Comparison of ENCODE assay signal across 8 cellular contexts in the genomic region with DNA sequence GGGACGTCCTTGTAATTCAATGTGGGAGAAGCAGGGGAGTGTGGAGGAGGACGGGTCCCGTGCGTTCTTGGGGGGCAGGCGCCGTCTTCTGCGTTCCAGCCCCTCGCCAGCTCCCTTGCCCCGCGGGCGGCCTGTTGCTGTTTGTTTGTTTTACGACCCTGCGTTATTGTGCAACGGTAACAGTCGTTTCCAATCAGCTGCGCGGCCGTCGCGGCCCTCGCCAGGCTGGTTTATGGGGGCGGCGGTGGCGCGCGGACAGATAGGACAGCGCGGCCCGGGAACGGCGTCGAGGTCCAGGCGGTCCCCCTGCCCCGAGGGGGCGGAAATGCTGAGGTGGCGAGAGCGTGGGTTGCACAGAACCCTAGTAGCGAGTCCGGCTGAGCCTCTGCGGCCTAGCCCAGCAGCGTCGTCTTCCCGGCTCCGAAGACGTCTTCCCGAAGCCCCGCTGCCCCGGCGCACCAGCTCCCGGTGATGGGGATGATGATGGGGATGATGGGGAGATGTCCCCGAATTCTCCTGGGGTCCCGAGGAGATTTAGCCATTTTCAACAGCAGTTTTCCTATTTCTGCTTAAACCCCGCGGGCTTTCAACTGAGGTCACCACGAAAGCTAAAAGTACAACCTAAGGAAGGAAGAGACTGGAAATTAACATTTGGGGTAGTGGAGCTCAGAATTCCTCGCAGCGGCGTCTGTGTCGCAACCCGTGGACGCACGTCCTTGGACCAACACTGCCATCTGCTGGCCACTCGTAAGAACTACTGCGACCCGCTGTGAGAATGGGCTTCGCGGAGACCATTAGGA. TPM values are rescaled to one million over a fixed set of nuclear protein-coding genes. Genes with fewer than 3 reads are reported as not detected.
DNase-seq lines count a peak whose midpoint lies in the region; ATAC-seq and TF ChIP-seq lines count a peak whose summit lies in the region.

No MANE protein-coding gene starts in this region.

- peaks cover 26 to 33% of the 10 kb centered on the region in 2 donors for H3K27me3 ChIP-seq in duodenal mucosa (ENCODE audit: control insufficient read depth in 1 of 2, insufficient read depth in 2 of 2, low read length in 2 of 2)

- H3K4me3 ChIP-seq in duodenal mucosa (ENCODE audit: low read depth in 1 of 2, low read length in 2 of 2): peak overlapping the region; percentile 64 to 74
- peak overlapping the region; percentile 21 for H3K4me3 ChIP-seq in lower leg skin (ENCODE audit: low read depth, poor library complexity, severe bottlenecking)

- DNase-seq in A172 (ENCODE audit: low spot score) (peak; percentile 60), NCI-H446 (lab: John Stamatoyannopoulos, UW) (peak; percentile 43 to 78), lower leg skin (ENCODE audit: low spot score in 2 of 2) (peak; percentile 67 to 96)
- DNase-seq in activated CD4-positive, alpha-beta T cell treated with anti-CD3 and anti-CD28 coated beads, Interleukin-2, amount 50 U/mL, for 1 hour: peak; percentile 71
- DNase-seq in stimulated activated CD4-positive, alpha-beta T cell treated with anti-CD3 and anti-CD28 coated beads, Interleukin-4, amount 100 ng/mL, for 4 hours: peak; percentile 60 to 69

- ATAC-seq in GM18499 (IDR thresholded peaks at IDR 0.05; ENCODE audit: insufficient read depth, unreplicated experiment) (peak; percentile 55), HG03095 (IDR thresholded peaks at IDR 0.05; ENCODE audit: unreplicated experiment) (peak; percentile 47)

- H3K4me1 ChIP-seq in duodenal mucosa (ENCODE audit: control insufficient read depth in 1 of 2, insufficient read depth in 2 of 2, low read length in 2 of 2): peaks cover 0 to 28% of the 10 kb centered on the region in 2 donors

- no peak for TF ChIP-seq POLR2A in lower leg skin (IDR thresholded peaks at IDR 0.05)

- intact Hi-C loops in lower leg skin (cut with DNase I; ENCODE audit: low total_unique reads): no loop called here

- TF ChIP-seq CTCF in lower leg skin (IDR thresholded peaks at IDR 0.05): peak in 2 of 3 donors; percentile 51 to 84

- WGBS in lower leg skin, 2 donors: 1% methylated on average over 35 to 57 of the region's 67 CpGs

- peak overlapping the region in 1 of 2 donors; percentile 38 for H3K9ac ChIP-seq in duodenal mucosa (ENCODE audit: low read depth in 1 of 2, low read length in 2 of 2)

- H3K27ac ChIP-seq in duodenal mucosa (ENCODE audit: low read depth, low read length): peak overlapping the region; percentile 27

- no peaks in the 10 kb centered on the region for H3K9me3 ChIP-seq in duodenal mucosa (ENCODE audit: control insufficient read depth in 1 of 2, low read length in 2 of 2)

- no peaks in the 10 kb centered on the region for H3K36me3 ChIP-seq in duodenal mucosa (ENCODE audit: control insufficient read depth in 1 of 2, insufficient read depth in 2 of 2, low read length in 2 of 2)

RNA-seq across cellular contexts. Expression of a gene that starts 4.8 kb away (rescaled TPM):
- 0.05 and 0.10 TPM in 2 replicates for total RNA-seq in A172 (2014; rRNA removed; shearing (Covaris generic))
- total RNA-seq in lower leg skin: 10 to 100 TPM; 14.9 to 44.4 (median 22.3) TPM

Comparison
In these comparisons a context has a peak if more than half of its experiments do, and no peak if none do; other contexts are left out.
1. Peak in every context shown above with its lines: DNase-seq, ATAC-seq, H3K4me3 ChIP-seq and H3K27ac ChIP-seq.
2. RNA of a gene that starts 4.8 kb away (total RNA-seq): 14.9 to 44.4 TPM in lower leg skin; 0.05 to 0.10 TPM in A172; every median in the first group is over 10 times any median in the second.